ENCODE assay signal across 8 cellular contexts in the genomic region with DNA sequence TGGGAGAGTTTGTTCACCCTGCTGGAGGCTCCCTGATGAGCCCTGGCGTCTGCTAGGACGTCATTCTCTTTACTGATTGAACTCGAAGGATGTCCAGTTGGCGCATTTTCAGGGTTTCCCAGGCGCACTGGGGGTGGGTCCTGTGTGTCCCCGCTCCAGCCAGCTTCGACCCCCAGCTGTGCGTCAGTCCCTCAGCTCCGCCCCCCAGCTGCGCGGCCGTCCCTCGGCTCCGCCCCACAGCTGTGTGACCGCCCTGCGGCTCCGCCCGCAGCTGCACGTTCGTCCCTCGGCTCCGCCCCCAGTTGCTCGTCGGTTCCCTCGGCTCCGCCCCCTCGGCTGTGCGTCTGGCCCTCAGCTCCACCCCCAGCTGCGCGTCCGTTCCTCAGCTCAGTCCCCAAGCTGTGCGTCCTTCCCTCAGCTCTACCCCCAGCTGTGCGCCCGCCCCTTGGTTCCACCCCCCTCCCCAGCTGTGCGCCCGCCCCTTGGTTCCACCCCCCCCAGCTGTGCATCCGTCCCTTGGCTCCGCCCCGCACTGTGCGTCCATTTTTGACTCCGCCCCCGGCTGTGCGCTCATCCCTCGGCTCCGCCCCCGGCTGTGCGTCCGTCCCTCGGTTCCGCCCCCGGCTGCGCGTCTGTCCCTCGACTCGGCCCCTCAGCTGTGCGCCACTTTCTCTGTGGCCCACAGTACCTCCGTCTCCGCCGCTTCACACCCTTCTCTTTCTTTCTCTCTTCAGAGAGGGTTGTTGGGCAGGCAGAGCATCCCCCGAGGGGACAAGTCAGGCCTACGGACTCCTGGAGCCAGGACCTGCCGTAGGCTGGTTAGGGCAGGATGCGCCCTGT.
DNase-seq lines count a peak whose midpoint lies in the region; ATAC-seq and TF ChIP-seq lines count a peak whose summit lies in the region.

No MANE protein-coding gene starts in this region.

- H3K27ac ChIP-seq in CD8-positive, alpha-beta memory T cell (ENCODE audit: low read depth, low read length): peak overlapping the region; percentile 64
- H3K27ac ChIP-seq in HUES64 (ENCODE audit: low read depth, low read length) (peak overlapping the region; percentile 64), foreskin keratinocyte (peak overlapping the region; percentile 87), neural progenitor cell (peak overlapping the region; percentile 27), stomach (peak overlapping the region; percentile 78 to 97 (median 89))

- H3K4me3 ChIP-seq in CD8-positive, alpha-beta memory T cell (ENCODE audit: low read length): peak overlapping the region; percentile 53
- H3K4me3 ChIP-seq in HUES64 (ENCODE audit: low read length): peak overlapping the region; percentile 45
- H3K4me3 ChIP-seq in neural progenitor cell: peak overlapping the region; percentile 35
- H3K4me3 ChIP-seq in stomach: peak overlapping the region; percentile 40 to 47 (median 46)

- peak overlapping the region; percentile 80 to 94 (median 83) for H3K4me3 Mint-ChIP-seq in CD8-positive, alpha-beta memory T cell
- H3K4me3 Mint-ChIP-seq in neural progenitor cell: peak overlapping the region; percentile 78

- no peak overlapping the region for H2AFZ ChIP-seq in neural progenitor cell (replicated peaks)

- H3K79me2 ChIP-seq in neural progenitor cell (ENCODE audit: low read depth): peaks cover 10% of the 10 kb centered on the region

- CTCF ChIA-PET in CD8-positive, alpha-beta memory T cell (lab: Charles Lee): interaction anchor here (0.7 to 1.8 kb wide), 7 partner anchors 16 to 244 kb away, joined by 3 to 11 read pairs (median 3); a partner anchor contains a TSS

- no peaks in the 10 kb centered on the region for H3K9me3 ChIP-seq in CD8-positive, alpha-beta memory T cell (ENCODE audit: low read length)
- no peaks in the 10 kb centered on the region for H3K9me3 ChIP-seq in HUES64 (ENCODE audit: insufficient read depth, low read depth, low read length)
- no peaks in the 10 kb centered on the region for H3K9me3 ChIP-seq in neural progenitor cell (ENCODE audit: low read depth)
- no peaks in the 10 kb centered on the region for H3K9me3 ChIP-seq in stomach

- peaks cover 20% of the 10 kb centered on the region for H3F3A ChIP-seq in neural progenitor cell (ENCODE audit: low read depth)

- TF ChIP-seq POLR2A in stomach (IDR thresholded peaks at IDR 0.05): peak in 1 of 4 donors; percentile 33

- H3K9me3 Mint-ChIP-seq in CD8-positive, alpha-beta memory T cell: no peaks in the 10 kb centered on the region
- no peaks in the 10 kb centered on the region for H3K9me3 Mint-ChIP-seq in neural progenitor cell

- H4K20me1 ChIP-seq in neural progenitor cell (ENCODE audit: low read depth): peaks cover 9% of the 10 kb centered on the region

- H3K36me3 Mint-ChIP-seq in CD8-positive, alpha-beta memory T cell: peaks cover 0 to 7% (median 0%) of the 10 kb centered on the region in 3 donors
- no peaks in the 10 kb centered on the region for H3K36me3 Mint-ChIP-seq in neural progenitor cell

- TF ChIP-seq CTCF in foreskin keratinocyte (conservative IDR thresholded peaks at IDR 0.05): no peak
- no peak for TF ChIP-seq CTCF in neural progenitor cell (IDR thresholded peaks at IDR 0.05)
- no peak for TF ChIP-seq CTCF in stomach (IDR thresholded peaks at IDR 0.05)

- H3K9ac ChIP-seq in HUES64 (ENCODE audit: low read depth, low read length) (peak overlapping the region; percentile 21; the same call in 1 of the 2 replicates), neural progenitor cell (no peak overlapping the region)

- peak overlapping the region; percentile 86 to 97 (median 94) for H3K27ac Mint-ChIP-seq in CD8-positive, alpha-beta memory T cell
- peak overlapping the region; percentile 94 for H3K27ac Mint-ChIP-seq in neural progenitor cell

- WGBS in HUES64: 4% methylated on average over 61 of the region's 63 CpGs
- WGBS in stomach, 5 donors: 5 to 16% (median 8%) methylated on average over 17 to 63 of the region's 63 CpGs

- peak; percentile 97 to 99 (median 97) for DNase-seq in CD8-positive, alpha-beta memory T cell
- DNase-seq in SIG-M5 (lab: John Stamatoyannopoulos, UW): peak; percentile 65
- DNase-seq in activated gamma-delta T cell treated with Interleukin-2 at 50 U/mL for 16 hours: peak; percentile 93
- DNase-seq in foreskin keratinocyte: peak; percentile 88 to 94
- DNase-seq in neural progenitor cell (ENCODE audit: low spot score): peak; percentile 100
- peak; percentile 98 for DNase-seq in stomach

- H3K27me3 Mint-ChIP-seq in CD8-positive, alpha-beta memory T cell: no peaks in the 10 kb centered on the region
- H3K27me3 Mint-ChIP-seq in neural progenitor cell (ENCODE audit: insufficient read depth, low read depth): peaks cover 7% of the 10 kb centered on the region

- H3K4me1 Mint-ChIP-seq in CD8-positive, alpha-beta memory T cell: peaks cover 15 to 42% (median 21%) of the 10 kb centered on the region in 3 donors
- H3K4me1 Mint-ChIP-seq in neural progenitor cell: peaks cover 82% of the 10 kb centered on the region

- TF ChIP-seq EP300 in stomach (IDR thresholded peaks at IDR 0.05): no peak

- no peaks in the 10 kb centered on the region for H3K36me3 ChIP-seq in CD8-positive, alpha-beta memory T cell (ENCODE audit: insufficient read depth, low read length)
- H3K36me3 ChIP-seq in HUES64 (ENCODE audit: insufficient read depth, low read length) (0 out of 2 replicates have a peak, but pooled peaks cover 3% of the 10 kb centered on the region), neural progenitor cell (no peaks in the 10 kb centered on the region), stomach (no peaks in the 10 kb centered on the region)

- intact Hi-C loops in stomach (cut with DNase I; ENCODE audit: low total_unique reads): no loop called here

- POLR2A ChIA-PET in CD8-positive, alpha-beta memory T cell (lab: Charles Lee): interaction anchor here (1.3 kb wide), 2 partner anchors 13 to 16 kb away, joined by 6 to 11 read pairs; no protein-coding TSS in a partner anchor

- no peaks in the 10 kb centered on the region for H3K27me3 ChIP-seq in CD8-positive, alpha-beta memory T cell (ENCODE audit: insufficient read depth, low read length, poor library complexity, severe bottlenecking)
- H3K27me3 ChIP-seq in HUES64 (ENCODE audit: insufficient read depth, low read length): no peaks in the 10 kb centered on the region
- no peaks in the 10 kb centered on the region for H3K27me3 ChIP-seq in foreskin keratinocyte
- H3K27me3 ChIP-seq in neural progenitor cell: no peaks in the 10 kb centered on the region
- H3K27me3 ChIP-seq in stomach: no peaks in the 10 kb centered on the region

- ATAC-seq in GM21515 (IDR thresholded peaks at IDR 0.05; ENCODE audit: unreplicated experiment): peak; percentile 89
- ATAC-seq in foreskin keratinocyte: peak; percentile 79

- H3K4me2 ChIP-seq in neural progenitor cell: peak overlapping the region; percentile 72

- H3K4me1 ChIP-seq in CD8-positive, alpha-beta memory T cell (ENCODE audit: insufficient read depth, low read length): peaks cover 10% of the 10 kb centered on the region
- H3K4me1 ChIP-seq in HUES64 (ENCODE audit: insufficient read depth, low read length): peaks cover 12% of the 10 kb centered on the region; the same call in 1 of the 2 replicates
- peaks cover 7% of the 10 kb centered on the region for H3K4me1 ChIP-seq in foreskin keratinocyte
- peaks cover 15% of the 10 kb centered on the region for H3K4me1 ChIP-seq in neural progenitor cell
- H3K4me1 ChIP-seq in stomach: peaks cover 22 to 43% (median 30%) of the 10 kb centered on the region in 4 donors

Comparison
In these comparisons a context has a peak if more than half of its experiments do, and no peak if none do; other contexts are left out.
1. Peak in every context shown above with its lines: DNase-seq, ATAC-seq, H3K4me3 ChIP-seq and H3K27ac ChIP-seq.
2. H3K27ac ChIP-seq: peak in every context shown above with its lines; median percentile 89 in stomach; 87 in foreskin keratinocyte; 64 in CD8-positive, alpha-beta memory T cell; 64 in HUES64; 27 in neural progenitor cell.